Comparison of ENCODE assay signal across 11 cellular contexts in the genomic region with DNA sequence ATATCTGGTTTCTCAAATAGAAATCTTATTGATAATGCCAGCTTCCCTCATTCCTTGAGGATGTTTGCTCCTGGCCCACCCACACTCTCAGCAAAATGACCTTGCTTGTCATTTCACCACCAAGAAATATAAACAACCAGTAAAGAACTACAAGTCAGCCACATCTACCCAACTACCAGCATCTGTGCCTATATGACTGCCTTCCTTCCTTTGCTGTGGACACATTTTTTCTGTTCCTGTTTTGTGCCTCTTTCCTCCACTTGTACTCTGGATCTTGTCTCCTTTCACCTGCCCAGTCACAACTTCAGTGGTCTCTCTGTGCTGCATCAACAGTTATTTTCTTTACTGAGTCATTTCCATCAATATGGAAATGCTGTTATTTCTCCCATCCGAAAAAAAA. TPM values are rescaled to one million over a fixed set of nuclear protein-coding genes. Genes with fewer than 3 reads are reported as not detected.
DNase-seq lines count a peak whose midpoint lies in the region; ATAC-seq and TF ChIP-seq lines count a peak whose summit lies in the region.
"Had no signal": no experiment of that assay in that cellular context is flagged by ENCODE, and none has a peak within 500 bp of the region (broad histone marks: within the 10 kb centered on the region; RNA-seq: fewer than 3 reads in every experiment).

No MANE protein-coding gene starts in this region.

- H3K4me3 ChIP-seq in dorsolateral prefrontal cortex, result no peak overlapping the region
- H3K4me3 ChIP-seq: left lung had no signal

- no peak for TF ChIP-seq POLR2A in GM18505 (IDR thresholded peaks at IDR 0.05; ENCODE audit: borderline replicate concordance, extremely low read depth, insufficient read depth, insufficient read length)

- H3K27me3 ChIP-seq in dorsolateral prefrontal cortex, result no peaks in the 10 kb centered on the region
- H3K27me3 ChIP-seq: left lung had no signal

- ATAC-seq in GM18505 (IDR thresholded peaks at IDR 0.05; ENCODE audit: unreplicated experiment) (peak; percentile 68), GM21529 (IDR thresholded peaks at IDR 0.05; ENCODE audit: unreplicated experiment) (peak; percentile 81), HG03469 (IDR thresholded peaks at IDR 0.05; ENCODE audit: unreplicated experiment) (peak; percentile 64), left lobe of liver (no peak)
- ATAC-seq: left lung had no signal

- DNase-seq in dorsolateral prefrontal cortex (no peak), NCI-H345 treated with DMSO at 0.1 percent for 48 hours (lab: John Stamatoyannopoulos, UW; ENCODE audit: unreplicated experiment) (no peak), LoVo (ENCODE audit: low spot score) (no peak), left lobe of liver (ENCODE audit: low spot score) (no peak)
- no peak for DNase-seq in stimulated activated naive CD4-positive, alpha-beta T cell treated with Interleukin-2 at 50 U/mL for 16 hours (lab: John Stamatoyannopoulos, UW)
- DNase-seq: DMS 273 treated with DMSO at 0.1 percent for 48 hours, left lung, NCI-H69 had no signal

- peak overlapping the region in 35 of 59 donors; percentile 6 to 98 (median 78) for H3K27ac ChIP-seq in dorsolateral prefrontal cortex
- H3K27ac ChIP-seq: left lung had no signal

- TF ChIP-seq CTCF in dorsolateral prefrontal cortex (IDR thresholded peaks at IDR 0.05 in 54 of 56, conservative IDR thresholded peaks at IDR 0.05 in 2 of 56; ENCODE audit: low read depth in 1 of 56, partially characterized antibody in 56 of 56), result no peak

- intact Hi-C loops in dorsolateral prefrontal cortex (cut with DNase I), result no loop called here

RNA-seq across cellular contexts. Expression of a gene that starts 20.3 kb away (rescaled TPM):
- total RNA-seq in dorsolateral prefrontal cortex, result 100 to 1,000 TPM in 44 of 120 experiments, 10 to 100 TPM in 76; 68.8 to 125 (median 95.8) TPM
- total RNA-seq in left lobe of liver, result 5.6 TPM

Comparison
In these comparisons a context has a peak if more than half of its experiments do, and no peak if none do; other contexts are left out.
1. RNA of a gene that starts 20.3 kb away (total RNA-seq): 68.8 to 125 TPM in dorsolateral prefrontal cortex; 5.6 TPM in left lobe of liver (single experiment); every median in the first group is over 10 times any median in the second.